8 cellular contexts compared by ENCODE assay signal in the genomic region with DNA sequence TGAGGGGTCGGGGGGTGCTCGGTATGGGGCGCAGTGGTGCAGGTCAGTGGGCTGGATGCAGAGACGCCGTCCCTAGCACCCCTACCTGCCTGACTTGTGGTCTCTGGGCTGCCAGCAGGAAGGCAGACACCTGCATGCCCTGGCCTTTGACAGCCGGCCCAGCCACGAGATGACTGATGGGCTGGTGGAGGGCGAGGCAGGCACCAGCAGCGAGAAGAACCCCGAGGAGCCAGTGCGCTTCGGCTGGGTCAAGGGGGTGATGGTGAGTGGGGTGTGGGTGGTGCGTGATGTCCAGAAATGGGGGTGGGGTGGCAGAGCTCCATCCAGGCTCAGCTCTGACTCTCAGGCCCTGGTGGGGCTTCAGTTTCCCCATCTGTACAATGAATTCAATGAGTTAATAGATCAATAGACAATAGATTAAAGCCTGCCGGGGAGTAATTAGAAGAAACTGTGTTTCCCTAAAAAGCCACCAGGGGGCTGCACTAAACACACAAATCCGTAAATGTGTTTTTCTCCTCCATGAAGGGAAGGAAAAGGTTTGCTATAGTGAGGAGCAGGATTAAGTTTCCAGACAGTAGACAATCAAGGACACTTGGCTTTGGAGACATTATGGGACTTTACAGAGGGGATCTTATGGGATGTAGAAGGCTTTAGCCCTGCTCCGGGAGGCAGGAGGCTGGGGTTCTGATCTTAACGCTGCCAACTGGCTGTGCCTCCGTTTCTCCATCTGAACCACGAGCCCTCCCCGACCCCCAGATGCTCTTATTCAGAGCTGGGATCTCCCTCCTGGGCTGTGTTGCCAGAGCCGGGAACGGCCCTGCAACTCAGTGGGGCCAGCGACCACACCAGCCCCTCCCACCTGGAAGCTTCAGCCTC. TPM values are rescaled to one million over a fixed set of nuclear protein-coding genes. Genes with fewer than 3 reads are reported as not detected.
DNase-seq lines count a peak whose midpoint lies in the region; ATAC-seq and TF ChIP-seq lines count a peak whose summit lies in the region.

No MANE protein-coding gene starts in this region.

- no peak for TF ChIP-seq POLR2A in stomach (IDR thresholded peaks at IDR 0.05)

- no peak overlapping the region for H3K9ac ChIP-seq in Loucy (ENCODE audit: low read depth, low read length, poor library complexity, severe bottlenecking)

- H3K4me2 ChIP-seq in Loucy (ENCODE audit: low read depth, low read length, poor library complexity, severe bottlenecking): no peak overlapping the region

- H3K9me2 ChIP-seq in Loucy (replicated peaks; ENCODE audit: low read depth, low read length): no peaks in the 10 kb centered on the region

- no peaks in the 10 kb centered on the region for H3K9me3 Mint-ChIP-seq in T-cell

- no peaks in the 10 kb centered on the region for H3K27me3 Mint-ChIP-seq in T-cell

- H2AFZ ChIP-seq in Loucy (ENCODE audit: low read length): peak overlapping the region; percentile 62; the same call in 1 of the 2 replicates

- H3K27ac Mint-ChIP-seq in T-cell: no peak overlapping the region

- no peaks in the 10 kb centered on the region for H4K20me1 ChIP-seq in Loucy (ENCODE audit: insufficient read depth, low read length, poor library complexity, severe bottlenecking)

- DNase-seq in SHP77 (lab: John Stamatoyannopoulos, UW) (peak; percentile 23 to 44), SHP77 treated with DMSO at 0.1 percent for 48 hours (lab: John Stamatoyannopoulos, UW) (no peak), T-cell (peak in 20 of 34 experiments; percentile 7 to 46 (median 32)), dermis blood vessel endothelial cell (peak; percentile 77), lung (ENCODE audit: low spot score) (no peak), stomach (peak; percentile 53)

- no peaks in the 10 kb centered on the region for H3K9me3 ChIP-seq in Loucy (ENCODE audit: insufficient read depth, low read depth, low read length)
- peaks cover 0 to 1% of the 10 kb centered on the region in 2 donors for H3K9me3 ChIP-seq in lung (ENCODE audit: control insufficient read depth in 2 of 2, insufficient read depth in 1 of 2, low read length in 1 of 2)
- H3K9me3 ChIP-seq in stomach: no peaks in the 10 kb centered on the region

- H3K4me3 ChIP-seq in Loucy (ENCODE audit: low read length, poor library complexity, severe bottlenecking): no peak overlapping the region
- no peak overlapping the region for H3K4me3 ChIP-seq in lung
- H3K4me3 ChIP-seq in stomach: no peak overlapping the region

- H3K27me3 ChIP-seq in Loucy (ENCODE audit: insufficient read depth, low read length, poor library complexity, severe bottlenecking) (no peaks in the 10 kb centered on the region), lung (ENCODE audit: control insufficient read depth, insufficient read depth) (no peaks in the 10 kb centered on the region), stomach (no peaks in the 10 kb centered on the region)

- H3K79me2 ChIP-seq in Loucy (ENCODE audit: insufficient read depth, low read length): no peaks in the 10 kb centered on the region

- no peaks in the 10 kb centered on the region for H3K36me3 ChIP-seq in Loucy (ENCODE audit: insufficient read depth, low read length)
- H3K36me3 ChIP-seq in lung (ENCODE audit: control insufficient read depth in 2 of 2, insufficient read depth in 2 of 2, low read length in 2 of 2): no peaks in the 10 kb centered on the region
- H3K36me3 ChIP-seq in stomach: no peaks in the 10 kb centered on the region

- H3K4me1 Mint-ChIP-seq in T-cell: peaks cover 6 to 22% (median 11%) of the 10 kb centered on the region in 3 donors

- no peaks in the 10 kb centered on the region for H3F3A ChIP-seq in Loucy (ENCODE audit: low read depth)

- no peaks in the 10 kb centered on the region for H3K36me3 Mint-ChIP-seq in T-cell

- no peak overlapping the region for H3K4me3 Mint-ChIP-seq in T-cell

- no peak overlapping the region for H3K27ac ChIP-seq in lung (ENCODE audit: low read depth in 1 of 2, low read length in 1 of 2)
- no peak overlapping the region for H3K27ac ChIP-seq in stomach

- TF ChIP-seq CTCF in Loucy (conservative IDR thresholded peaks at IDR 0.05; ENCODE audit: low read length): peak; percentile 79
- peak; percentile 58 for TF ChIP-seq CTCF in lung (IDR thresholded peaks at IDR 0.05; ENCODE audit: control extremely low read depth, extremely low read depth)
- TF ChIP-seq CTCF in stomach (IDR thresholded peaks at IDR 0.05): peak in 5 of 7 experiments; percentile 57 to 86 (median 83)

- intact Hi-C loops in stomach (cut with DNase I; ENCODE audit: low total_unique reads): loop anchor here (5.0 kb wide), 1 partner anchor 85 kb away; no protein-coding TSS in a partner anchor

- POLR2A ChIA-PET in T-cell (lab: Charles Lee): no interaction called here

- 58 to 64% methylated on average over 23 of the region's 23 CpGs for WGBS in lung, 2 donors
- WGBS in stomach, 5 donors: 39 to 50% (median 47%) methylated on average over 13 to 23 of the region's 23 CpGs

- ATAC-seq in T-cell (replicated peaks in 1 of 4) (peak in 2 of 4 experiments; percentile 43 to 57), lung (ENCODE audit: insufficient read depth, low FRiP score) (peak; percentile 44), HG03175 (IDR thresholded peaks at IDR 0.05; ENCODE audit: unreplicated experiment) (no peak)

- no peak for TF ChIP-seq EP300 in stomach (IDR thresholded peaks at IDR 0.05)

- CTCF ChIA-PET in T-cell (lab: Charles Lee): interaction anchor here (0.6 to 2.7 kb wide), 7 partner anchors 8 to 235 kb away, joined by 3 to 8 read pairs (median 4); no protein-coding TSS in a partner anchor

- H3K4me1 ChIP-seq in Loucy (ENCODE audit: insufficient read depth, low read length, poor library complexity, severe bottlenecking) (peaks cover 14% of the 10 kb centered on the region), lung (ENCODE audit: control insufficient read depth in 2 of 2, insufficient read depth in 2 of 2, low read length in 2 of 2) (peaks cover 0 to 11% of the 10 kb centered on the region in 2 donors), stomach (peaks cover 0 to 16% (median 9%) of the 10 kb centered on the region in 4 donors)

RNA-seq across cellular contexts. Expression of a gene that starts 2.2 kb away (rescaled TPM):
- total RNA-seq in T-cell (under 1 TPM in 1 of 5 donors, not detected in 4; 0.35 TPM), dermis blood vessel endothelial cell (not detected in 2 replicates), lung (not detected), stomach (not detected)
- polyA plus RNA-seq in lung (under 1 TPM; 0.04 to 0.07 TPM), stomach (under 1 TPM in 2 of 3 donors, not detected in 1; 0.10 to 0.12 TPM)

Comparison
In these comparisons a context has a peak if more than half of its experiments do, and no peak if none do; other contexts are left out.
1. DNase-seq: peak in SHP77 (2 of 2), T-cell (20 of 34), dermis blood vessel endothelial cell (single experiment) and stomach (single experiment); none in SHP77 treated with DMSO at 0.1 percent for 48 hours (single experiment) and lung (single experiment).
2. Peak in every context shown above with its lines, with median percentiles within 50 percentile points of each other: CTCF ChIP-seq.